Comparison of ENCODE assay signal across 8 cellular contexts in genomic region chr3:184016820-184017671, GRCh38. TPM values are rescaled to one million over a fixed set of nuclear protein-coding genes. Genes with fewer than 3 reads are reported as not detected.
DNase-seq lines count a peak whose midpoint lies in the region; ATAC-seq and TF ChIP-seq lines count a peak whose summit lies in the region.

No MANE protein-coding gene starts in this region.

- H3K36me3 ChIP-seq in ES-I3 (ENCODE audit: insufficient read depth, low read length) (no peaks in the 10 kb centered on the region), adipocyte (ENCODE audit: control insufficient read depth, insufficient read depth, low read length, severe bottlenecking) (peaks cover 11% of the 10 kb centered on the region), left ventricle myocardium inferior (peaks cover 21% of the 10 kb centered on the region), vagina (peaks cover 0 to 3% of the 10 kb centered on the region in 2 donors)

- H3K4me3 ChIP-seq in adipocyte (ENCODE audit: low read length) = peak overlapping the region; percentile 99
- peak overlapping the region; percentile 96 for H3K4me3 ChIP-seq in left ventricle myocardium inferior
- H3K4me3 ChIP-seq in vagina = peak overlapping the region; percentile 93 to 97

- peak; percentile 54 for ATAC-seq in GM21576 (IDR thresholded peaks at IDR 0.05; ENCODE audit: unreplicated experiment)

- H3K27me3 ChIP-seq in adipocyte (replicated peaks; ENCODE audit: control insufficient read depth, insufficient read depth, low read length) (peaks cover 2% of the 10 kb centered on the region), left ventricle myocardium inferior (ENCODE audit: low read depth) (no peaks in the 10 kb centered on the region), vagina (no peaks in the 10 kb centered on the region)

- H3K27ac Mint-ChIP-seq in progenitor cell of endocrine pancreas = peak overlapping the region; percentile 98

- DNase-seq in HuH-7.5 (ENCODE audit: low spot score) (peak; percentile 56), RPMI8226 (peak; percentile 66), adipocyte (ENCODE audit: low read depth) (peak; percentile 91), left ventricle myocardium inferior (peak; percentile 66), progenitor cell of endocrine pancreas (ENCODE audit: low spot score, unreplicated experiment) (peak; percentile 57), vagina (ENCODE audit: extremely low spot score in 2 of 2) (peak in 1 of 2 donors; percentile 86)

- peak overlapping the region; percentile 97 for H3K4me3 Mint-ChIP-seq in progenitor cell of endocrine pancreas (ENCODE audit: low read depth)

- intact Hi-C loops in left ventricle myocardium inferior (cut with micrococcal nuclease) (loop anchor here (10.0 kb wide), 1 partner anchor 122 kb away; no protein-coding TSS in a partner anchor), vagina (cut with DNase I) (loop anchor here (10.0 kb wide), 1 partner anchor 122 kb away; no protein-coding TSS in a partner anchor)

- peaks cover 26% of the 10 kb centered on the region for H3K4me1 Mint-ChIP-seq in progenitor cell of endocrine pancreas (ENCODE audit: low read depth)

- peaks cover 6% of the 10 kb centered on the region for H3K4me1 ChIP-seq in ES-I3 (ENCODE audit: insufficient read depth, low read length)
- H3K4me1 ChIP-seq in adipocyte (ENCODE audit: control insufficient read depth, insufficient read depth, low read length) = peaks cover 25% of the 10 kb centered on the region
- H3K4me1 ChIP-seq in left ventricle myocardium inferior = peaks cover 51% of the 10 kb centered on the region
- peaks cover 30% of the 10 kb centered on the region for H3K4me1 ChIP-seq in vagina

- TF ChIP-seq POLR2A in vagina (IDR thresholded peaks at IDR 0.05) = no peak

- H3K27me3 Mint-ChIP-seq in progenitor cell of endocrine pancreas = peaks cover 10% of the 10 kb centered on the region

- peak overlapping the region; percentile 93 for H3K27ac ChIP-seq in left ventricle myocardium inferior (replicated peaks)
- peak overlapping the region; percentile 85 for H3K27ac ChIP-seq in vagina

- H3K36me3 Mint-ChIP-seq in progenitor cell of endocrine pancreas (ENCODE audit: insufficient read depth) = peaks cover 11% of the 10 kb centered on the region

- H3K9me3 ChIP-seq in ES-I3 (ENCODE audit: control insufficient read depth, insufficient read depth, low read length) = no peaks in the 10 kb centered on the region
- H3K9me3 ChIP-seq in adipocyte (ENCODE audit: control insufficient read depth, low read length) = no peaks in the 10 kb centered on the region
- no peaks in the 10 kb centered on the region for H3K9me3 ChIP-seq in left ventricle myocardium inferior (replicated peaks)
- H3K9me3 ChIP-seq in vagina = no peaks in the 10 kb centered on the region

- TF ChIP-seq CTCF in left ventricle myocardium inferior (IDR thresholded peaks at IDR 0.05; ENCODE audit: borderline replicate concordance) (peak; percentile 97), progenitor cell of endocrine pancreas (IDR thresholded peaks at IDR 0.05; ENCODE audit: unreplicated experiment) (peak; percentile 99), vagina (IDR thresholded peaks at IDR 0.05) (peak; percentile 75 to 97 (median 89))

- no peaks in the 10 kb centered on the region for H3K9me3 Mint-ChIP-seq in progenitor cell of endocrine pancreas (ENCODE audit: low read depth)

- H3K9ac ChIP-seq in ES-I3 (ENCODE audit: low read depth, low read length) = peak overlapping the region; percentile 97
- peak overlapping the region; percentile 94 for H3K9ac ChIP-seq in adipocyte (ENCODE audit: low read length)

RNA-seq across cellular contexts. Expression of gene ABCC5, which starts 0.6 kb away (rescaled TPM):
- total RNA-seq in left ventricle myocardium inferior (49.4 TPM), progenitor cell of endocrine pancreas (109 and 111 TPM in 2 replicates), vagina (67.5 TPM)

RNA-seq across cellular contexts. Expression of gene HTR3D, which starts 14.5 kb away (rescaled TPM):
- total RNA-seq in left ventricle myocardium inferior = not detected
- total RNA-seq in progenitor cell of endocrine pancreas = not detected in 2 replicates
- not detected for total RNA-seq in vagina

RNA-seq across cellular contexts. Expression of gene HTR3C, which starts 35.8 kb away (rescaled TPM):
- total RNA-seq in left ventricle myocardium inferior (not detected), progenitor cell of endocrine pancreas (not detected in 2 replicates), vagina (not detected)
